14 cellular contexts compared by ENCODE assay signal in genomic region chr4:2939383-2940243, GRCh38. TPM values are rescaled to one million over a fixed set of nuclear protein-coding genes. Genes with fewer than 3 reads are reported as not detected.
DNase-seq lines count a peak whose midpoint lies in the region; ATAC-seq and TF ChIP-seq lines count a peak whose summit lies in the region.
"Had no signal": no experiment of that assay in that cellular context is flagged by ENCODE, and none has a peak within 500 bp of the region (broad histone marks: within the 10 kb centered on the region; RNA-seq: fewer than 3 reads in every experiment).

No MANE protein-coding gene starts in this region.

- H3K27ac Mint-ChIP-seq in effector memory CD8-positive, alpha-beta T cell = peak overlapping the region; percentile 69 to 85

- no peaks in the 10 kb centered on the region for H3K27me3 Mint-ChIP-seq in effector memory CD8-positive, alpha-beta T cell

- POLR2A ChIA-PET in RWPE1 (lab: Yijun Ruan, JAX; ENCODE audit: low non-redundant PET) = no interaction called here

- intact Hi-C loops in sciatic nerve (cut with DNase I) = loop anchor here (10.0 kb wide), 1 partner anchor 185 kb away; the partner anchor contains the start of gene TNIP2

- H3K36me3 Mint-ChIP-seq in effector memory CD8-positive, alpha-beta T cell (ENCODE audit: insufficient read depth) = peaks cover 91% of the 10 kb centered on the region

- H3K4me3 Mint-ChIP-seq in effector memory CD8-positive, alpha-beta T cell = peak overlapping the region in 1 of 2 donors; percentile 25

- H3K27ac ChIP-seq in RWPE1 = peak overlapping the region; percentile 92
- H3K27ac ChIP-seq: esophagus squamous epithelium, parathyroid adenoma had no signal

- DNase-seq in GM12865 (ENCODE audit: low read depth) (peak; percentile 29), RWPE1 (ENCODE audit: low spot score) (no peak), sciatic nerve (ENCODE audit: low spot score) (peak; percentile 57), NCI-H526 treated with DMSO at 0.1 percent for 48 hours (lab: John Stamatoyannopoulos, UW) (no peak), SIG-M5 (lab: John Stamatoyannopoulos, UW) (no peak)
- no peak for DNase-seq in effector memory CD8-positive, alpha-beta T cell
- DNase-seq: esophagus squamous epithelium, mesendoderm, NCI-H1105 treated with DMSO at 0.1 percent for 48 hours, NCI-H774 had no signal

- no peak overlapping the region for H3K4me3 ChIP-seq in GM12865 (ENCODE audit: low read depth, low read length)
- H3K4me3 ChIP-seq: esophagus squamous epithelium, SK-N-MC had no signal

- CTCF ChIA-PET in RWPE1 (lab: Yijun Ruan, JAX) = no interaction called here

- ATAC-seq in effector memory CD8-positive, alpha-beta T cell (replicated peaks) = no peak
- ATAC-seq in sciatic nerve (no peak), GM21528 (IDR thresholded peaks at IDR 0.05; ENCODE audit: low FRiP score, unreplicated experiment) (no peak), HG03432 (IDR thresholded peaks at IDR 0.05; ENCODE audit: unreplicated experiment) (no peak)

- peaks cover 44 to 48% of the 10 kb centered on the region in 2 donors for H3K4me1 Mint-ChIP-seq in effector memory CD8-positive, alpha-beta T cell (ENCODE audit: low read depth in 2 of 2)

- no peak for TF ChIP-seq CTCF in GM12865 (IDR thresholded peaks at IDR 0.05; ENCODE audit: insufficient read depth, low read depth, low read length, missing control alignments)
- no peak for TF ChIP-seq CTCF in RWPE1 (conservative IDR thresholded peaks at IDR 0.05; ENCODE audit: low read depth)

- no peaks in the 10 kb centered on the region for H3K9me3 Mint-ChIP-seq in effector memory CD8-positive, alpha-beta T cell

RNA-seq across cellular contexts. Expression of gene NOP14, which starts 23.6 kb away (rescaled TPM):
- 20.0 TPM for total RNA-seq in sciatic nerve

RNA-seq across cellular contexts. Expression of gene GRK4, which starts 23.8 kb away (rescaled TPM):
- 14.8 TPM for total RNA-seq in sciatic nerve

Comparison
In these comparisons a context has a peak if more than half of its experiments do, and no peak if none do; other contexts are left out.
1. DNase-seq: peak in GM12865 (single experiment) and sciatic nerve (single experiment); none in RWPE1 (single experiment), effector memory CD8-positive, alpha-beta T cell (0 of 3), NCI-H526 treated with DMSO at 0.1 percent for 48 hours (single experiment) and SIG-M5 (single experiment).